ENCODE assay signal across 9 cellular contexts in genomic region chr4:39621582-39621981, GRCh38. TPM values are rescaled to one million over a fixed set of nuclear protein-coding genes. Genes with fewer than 3 reads are reported as not detected.
DNase-seq lines count a peak whose midpoint lies in the region; ATAC-seq and TF ChIP-seq lines count a peak whose summit lies in the region.
"Had no signal": no experiment of that assay in that cellular context is flagged by ENCODE, and none has a peak within 500 bp of the region (broad histone marks: within the 10 kb centered on the region; RNA-seq: fewer than 3 reads in every experiment).

No MANE protein-coding gene starts in this region.

- H3K27ac Mint-ChIP-seq in MCF 10A (ENCODE audit: low read depth, unreplicated experiment) (no peak overlapping the region), brain (peak overlapping the region in 3 of 5 experiments; percentile 46 to 81 (median 51))
- no peak overlapping the region for H3K27ac Mint-ChIP-seq in stimulated activated memory B cell treated with anti-CD40 and anti-IgM and Interleukin-4, amounts not matched to agents 10 μg/mL and 1 μg/mL and 100 μg/mL, for 72 hours

- H3K4me1 ChIP-seq in breast epithelium (no peaks in the 10 kb centered on the region), left lung (peaks cover 0 to 26% of the 10 kb centered on the region in 2 donors), aorta (ENCODE audit: control insufficient read depth in 1 of 2, insufficient read depth in 2 of 2, low read length in 2 of 2) (no peaks in the 10 kb centered on the region), prostate gland (replicated peaks) (no peaks in the 10 kb centered on the region)

- H3K4me3 ChIP-seq in breast epithelium (no peak overlapping the region), left lung (no peak overlapping the region), aorta (ENCODE audit: low read length in 2 of 2) (no peak overlapping the region), prostate gland (no peak overlapping the region)
- H3K4me3 ChIP-seq: dorsolateral prefrontal cortex had no signal

- H3K9me3 Mint-ChIP-seq in MCF 10A (ENCODE audit: unreplicated experiment), result no peaks in the 10 kb centered on the region
- no peaks in the 10 kb centered on the region for H3K9me3 Mint-ChIP-seq in brain
- H3K9me3 Mint-ChIP-seq in stimulated activated memory B cell treated with anti-CD40 and anti-IgM and Interleukin-4, amounts not matched to agents 10 μg/mL and 1 μg/mL and 100 μg/mL, for 72 hours, result no peaks in the 10 kb centered on the region

- H3K36me3 Mint-ChIP-seq in MCF 10A (ENCODE audit: insufficient read depth, unreplicated experiment) (peaks cover 5% of the 10 kb centered on the region), brain (peaks cover 20% of the 10 kb centered on the region)
- no peaks in the 10 kb centered on the region for H3K36me3 Mint-ChIP-seq in stimulated activated memory B cell treated with anti-CD40 and anti-IgM and Interleukin-4, amounts not matched to agents 10 μg/mL and 1 μg/mL and 100 μg/mL, for 72 hours

- BruUV-seq in MCF 10A (replicated peaks; lab: Mats Ljungman, UMichigan), result no TSS peak

- DNase-seq in MCF 10A (ENCODE audit: unreplicated experiment), result peak; percentile 81
- DNase-seq in breast epithelium (ENCODE audit: low spot score in 2 of 2), result no peak
- DNase-seq in left lung, result peak in 1 of 2 donors; percentile 77
- peak in 1 of 2 donors; percentile 77 for DNase-seq in aorta
- DNase-seq in prostate gland (ENCODE audit: low spot score), result no peak
- DNase-seq: dorsolateral prefrontal cortex had no signal

- no peak for TF ChIP-seq CTCF in MCF 10A (IDR thresholded peaks at IDR 0.05; ENCODE audit: unreplicated experiment)
- TF ChIP-seq CTCF in breast epithelium (IDR thresholded peaks at IDR 0.05), result no peak
- TF ChIP-seq CTCF in brain (conservative IDR thresholded peaks at IDR 0.05), result no peak
- no peak for TF ChIP-seq CTCF in left lung (IDR thresholded peaks at IDR 0.05)
- no peak for TF ChIP-seq CTCF in prostate gland (IDR thresholded peaks at IDR 0.05)

- POLR2A ChIA-PET in MCF 10A (lab: Yijun Ruan, JAX), result interaction anchor here (1.2 to 5.2 kb wide), 4 partner anchors 8 to 76 kb away, joined by 3 to 71 read pairs (median 11); partner anchors contain the start of genes SMIM14 and UBE2K

- ATAC-seq in left lung (peak; percentile 93), aorta (ENCODE audit: low FRiP score) (peak; percentile 85), HG02840 (IDR thresholded peaks at IDR 0.05; ENCODE audit: low FRiP score, unreplicated experiment) (no peak)
- ATAC-seq in stimulated activated memory B cell treated with anti-CD40 and anti-IgM and Interleukin-4, amounts not matched to agents 10 μg/mL and 1 μg/mL and 100 μg/mL, for 72 hours, result no peak

- CTCF ChIA-PET in MCF 10A (lab: Yijun Ruan, JAX), result interaction anchor here (0.6 to 1.0 kb wide), 3 partner anchors 11 to 80 kb away, joined by 3 to 7 read pairs (median 3); partner anchors contain the start of gene SMIM14

- intact Hi-C loops in MCF 10A (cut with micrococcal nuclease), result loop anchor here (1.0 kb wide), 1 partner anchor 16 kb away; no protein-coding TSS in a partner anchor
- intact Hi-C loops in breast epithelium (cut with DNase I; ENCODE audit: low total_unique reads), result no loop called here
- intact Hi-C loops in left lung (cut with DNase I), result no loop called here
- intact Hi-C loops in aorta (cut with DNase I), result loop anchor here in 1 of 2 donors (5.0 kb wide), 1 partner anchor 94 kb away; the partner anchor contains the start of gene UGDH
- intact Hi-C loops in prostate gland (cut with DNase I), result no loop called here

- H3K9me3 ChIP-seq in breast epithelium, result no peaks in the 10 kb centered on the region
- H3K9me3 ChIP-seq in left lung, result no peaks in the 10 kb centered on the region
- no peaks in the 10 kb centered on the region for H3K9me3 ChIP-seq in aorta (ENCODE audit: control insufficient read depth, low read length)
- H3K9me3 ChIP-seq in prostate gland, result no peaks in the 10 kb centered on the region

- H3K36me3 ChIP-seq in breast epithelium, result no peaks in the 10 kb centered on the region
- peaks cover 0 to 4% of the 10 kb centered on the region in 2 donors for H3K36me3 ChIP-seq in left lung
- H3K36me3 ChIP-seq in aorta (ENCODE audit: control insufficient read depth in 1 of 2, insufficient read depth in 2 of 2, low read length in 1 of 2), result peaks cover 0 to 6% of the 10 kb centered on the region in 2 donors
- H3K36me3 ChIP-seq in prostate gland, result no peaks in the 10 kb centered on the region

- H3K27me3 Mint-ChIP-seq in MCF 10A (ENCODE audit: insufficient read depth, unreplicated experiment) (no peaks in the 10 kb centered on the region), brain (peaks cover 3% of the 10 kb centered on the region)
- H3K27me3 Mint-ChIP-seq in stimulated activated memory B cell treated with anti-CD40 and anti-IgM and Interleukin-4, amounts not matched to agents 10 μg/mL and 1 μg/mL and 100 μg/mL, for 72 hours, result no peaks in the 10 kb centered on the region

- TF ChIP-seq POLR2A in breast epithelium (IDR thresholded peaks at IDR 0.05) (no peak), prostate gland (IDR thresholded peaks at IDR 0.05) (no peak)

- H3K4me3 Mint-ChIP-seq in MCF 10A (ENCODE audit: unreplicated experiment) (no peak overlapping the region), brain (no peak overlapping the region)
- H3K4me3 Mint-ChIP-seq in stimulated activated memory B cell treated with anti-CD40 and anti-IgM and Interleukin-4, amounts not matched to agents 10 μg/mL and 1 μg/mL and 100 μg/mL, for 72 hours, result no peak overlapping the region

- 35 to 37% methylated on average over 9 of the region's 9 CpGs for WGBS in aorta, 2 donors
- 77% methylated on average over 9 of the region's 9 CpGs for WGBS in prostate gland

- H3K27ac ChIP-seq in breast epithelium (no peak overlapping the region), left lung (peak overlapping the region; percentile 30 to 57), aorta (ENCODE audit: low read depth in 1 of 2, low read length in 2 of 2) (peak overlapping the region in 1 of 2 donors; percentile 10), prostate gland (no peak overlapping the region)

- no peaks in the 10 kb centered on the region for H3K27me3 ChIP-seq in breast epithelium
- H3K27me3 ChIP-seq in left lung, result no peaks in the 10 kb centered on the region
- no peaks in the 10 kb centered on the region for H3K27me3 ChIP-seq in aorta (ENCODE audit: control insufficient read depth in 1 of 2, insufficient read depth in 2 of 2, low read length in 1 of 2)
- no peaks in the 10 kb centered on the region for H3K27me3 ChIP-seq in prostate gland (replicated peaks; ENCODE audit: insufficient read depth)
- H3K27me3 ChIP-seq: dorsolateral prefrontal cortex had no signal

- H3K4me1 Mint-ChIP-seq in MCF 10A (ENCODE audit: insufficient read depth, unreplicated experiment) (peaks cover 7% of the 10 kb centered on the region), brain (peaks cover 10% of the 10 kb centered on the region)
- peaks cover 59% of the 10 kb centered on the region for H3K4me1 Mint-ChIP-seq in stimulated activated memory B cell treated with anti-CD40 and anti-IgM and Interleukin-4, amounts not matched to agents 10 μg/mL and 1 μg/mL and 100 μg/mL, for 72 hours

RNA-seq across cellular contexts. Expression of gene SMIM14, which starts 17.1 kb away (rescaled TPM):
- total RNA-seq in MCF 10A (2022), result 27.3 and 36.0 TPM in 2 replicates
- 10 to 100 TPM; 38.7 to 71.0 (median 43.6) TPM for total RNA-seq in breast epithelium
- polyA plus RNA-seq in brain (ENCODE audit: insufficient read depth, low read depth, low replicate concordance), result 77.0 TPM
- 10 to 100 TPM; 55.4 to 66.9 TPM for total RNA-seq in left lung
- total RNA-seq in aorta, result 10 to 100 TPM; 68.5 to 72.1 TPM
- polyA plus RNA-seq in aorta, result 10 to 100 TPM; 28.5 to 44.1 TPM
- 100 to 1,000 TPM in 1 of 2 donors, 10 to 100 TPM in 1; 36.1 to 101 TPM for total RNA-seq in prostate gland

Comparison
In these comparisons a context has a peak if more than half of its experiments do, and no peak if none do; other contexts are left out.
1. H3K27ac Mint-ChIP-seq: peak in brain (3 of 5); none in MCF 10A (single experiment) and stimulated activated memory B cell treated with anti-CD40 and anti-IgM and Interleukin-4, amounts not matched to agents 10 μg/mL and 1 μg/mL and 100 μg/mL, for 72 hours (single experiment).
2. H3K27ac ChIP-seq: peak in left lung (2 of 2); none in breast epithelium (0 of 2) and prostate gland (0 of 2).
3. ATAC-seq: peak in left lung (single experiment) and aorta (single experiment); none in HG02840 (single experiment) and stimulated activated memory B cell treated with anti-CD40 and anti-IgM and Interleukin-4, amounts not matched to agents 10 μg/mL and 1 μg/mL and 100 μg/mL, for 72 hours (single experiment).